In the genomic region with DNA sequence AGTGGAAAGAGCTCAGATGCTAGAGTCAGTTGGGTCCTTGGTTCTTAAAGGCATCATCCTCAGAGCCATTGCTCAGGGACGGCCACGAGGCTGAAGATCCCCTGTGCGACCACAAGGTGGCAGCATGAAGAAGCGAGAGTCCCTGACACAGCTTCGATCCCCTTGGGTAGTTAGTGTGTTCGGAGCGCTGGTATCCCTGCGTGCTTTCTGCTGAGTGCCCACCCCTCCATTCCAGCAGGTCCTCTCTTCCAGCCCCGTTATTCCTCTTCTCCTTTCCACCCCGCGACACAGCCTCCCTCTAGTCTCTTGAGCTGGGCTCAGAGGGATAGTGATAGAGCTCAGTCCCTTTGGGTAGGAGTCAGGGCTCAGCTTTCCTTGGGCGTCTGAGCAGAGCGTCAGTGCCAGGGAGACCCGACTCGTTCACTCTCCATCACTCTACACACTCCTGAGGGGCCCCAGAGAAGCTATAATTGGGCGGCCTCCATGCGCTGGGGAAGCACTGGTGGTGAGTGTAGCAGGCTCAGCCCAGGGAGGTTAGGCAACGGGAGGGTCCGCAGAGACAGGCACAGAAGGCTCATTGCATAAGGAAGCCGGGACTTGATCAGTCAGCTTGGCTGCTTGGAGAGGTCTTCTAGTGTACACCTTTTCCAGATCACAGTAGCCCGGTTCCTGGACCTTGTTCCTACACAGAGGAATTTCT, we compare ENCODE assay signal across 9 cellular contexts. TPM values are rescaled to one million over a fixed set of nuclear protein-coding genes. Genes with fewer than 3 reads are reported as not detected.
DNase-seq lines count a peak whose midpoint lies in the region; ATAC-seq and TF ChIP-seq lines count a peak whose summit lies in the region.
"Had no signal": no experiment of that assay in that cellular context is flagged by ENCODE, and none has a peak within 500 bp of the region (broad histone marks: within the 10 kb centered on the region; RNA-seq: fewer than 3 reads in every experiment).

A gene with protein sequence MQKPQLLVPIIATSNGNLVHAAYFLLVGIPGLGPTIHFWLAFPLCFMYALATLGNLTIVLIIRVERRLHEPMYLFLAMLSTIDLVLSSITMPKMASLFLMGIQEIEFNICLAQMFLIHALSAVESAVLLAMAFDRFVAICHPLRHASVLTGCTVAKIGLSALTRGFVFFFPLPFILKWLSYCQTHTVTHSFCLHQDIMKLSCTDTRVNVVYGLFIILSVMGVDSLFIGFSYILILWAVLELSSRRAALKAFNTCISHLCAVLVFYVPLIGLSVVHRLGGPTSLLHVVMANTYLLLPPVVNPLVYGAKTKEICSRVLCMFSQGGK (plus strand): TSS at position 516 of the 700 bp plus-strand sequence. CDS start 2,314 bp downstream, outside the sequence.

- H3K9me3 Mint-ChIP-seq in CD8-positive, alpha-beta T cell: no peaks in the 10 kb centered on the region
- no peaks in the 10 kb centered on the region for H3K9me3 Mint-ChIP-seq in activated CD4-positive, alpha-beta memory T cell treated with anti-CD3 and anti-CD28 coated beads for 36 hours
- no peaks in the 10 kb centered on the region for H3K9me3 Mint-ChIP-seq in effector memory CD8-positive, alpha-beta T cell
- peaks cover 5% of the 10 kb centered on the region for H3K9me3 Mint-ChIP-seq in mesothelial cell of epicardium
- H3K9me3 Mint-ChIP-seq: dendritic cell treated with granulocyte-macrophage colony-stimulating factor and Interleukin-4, amounts not matched to agents 40 ng/mL and 50 ng/mL, for 4 days had no signal

- DNase-seq in CD8-positive, alpha-beta T cell: peak; percentile 47 to 77 (median 62)
- DNase-seq in NCI-H526 treated with DMSO at 0.1 percent for 48 hours (lab: John Stamatoyannopoulos, UW) (peak; percentile 65), mesothelial cell of epicardium (ENCODE audit: low spot score in 2 of 2, unreplicated experiment in 2 of 2) (peak; percentile 58 to 84)
- peak; percentile 76 for DNase-seq in activated CD4-positive, alpha-beta memory T cell treated with anti-CD3 and anti-CD28 coated beads for 36 hours
- DNase-seq in effector memory CD8-positive, alpha-beta T cell: peak; percentile 63 to 72 (median 67)
- DNase-seq in stimulated activated CD8-positive, alpha-beta memory T cell treated with anti-CD3 and anti-CD28 coated beads, Interleukin-15, amount 100 ng/mL, for 48 hours (ENCODE audit: low read depth in 2 of 2): peak; percentile 28 to 36

- H3K27me3 Mint-ChIP-seq in CD8-positive, alpha-beta T cell (ENCODE audit: low read depth): peaks cover 12% of the 10 kb centered on the region
- peaks cover 2% of the 10 kb centered on the region for H3K27me3 Mint-ChIP-seq in activated CD4-positive, alpha-beta memory T cell treated with anti-CD3 and anti-CD28 coated beads for 36 hours
- H3K27me3 Mint-ChIP-seq in effector memory CD8-positive, alpha-beta T cell: peaks cover 11 to 23% of the 10 kb centered on the region in 2 donors
- peaks cover 5% of the 10 kb centered on the region for H3K27me3 Mint-ChIP-seq in mesothelial cell of epicardium (ENCODE audit: low read depth)

- ATAC-seq in CD8-positive, alpha-beta T cell: peak; percentile 91
- ATAC-seq in GM19438 (IDR thresholded peaks at IDR 0.05; ENCODE audit: low read depth, unreplicated experiment): peak; percentile 89
- ATAC-seq in HG03521 (IDR thresholded peaks at IDR 0.05; ENCODE audit: unreplicated experiment): peak; percentile 96
- ATAC-seq in effector memory CD8-positive, alpha-beta T cell (replicated peaks): peak; percentile 96

- no peaks in the 10 kb centered on the region for H3K36me3 ChIP-seq in CD8-positive, alpha-beta T cell (ENCODE audit: insufficient read depth, low read length)

- no peaks in the 10 kb centered on the region for H3K36me3 Mint-ChIP-seq in CD8-positive, alpha-beta T cell
- H3K36me3 Mint-ChIP-seq in activated CD4-positive, alpha-beta memory T cell treated with anti-CD3 and anti-CD28 coated beads for 36 hours: no peaks in the 10 kb centered on the region
- H3K36me3 Mint-ChIP-seq in effector memory CD8-positive, alpha-beta T cell (ENCODE audit: insufficient read depth): no peaks in the 10 kb centered on the region
- H3K36me3 Mint-ChIP-seq in mesothelial cell of epicardium: no peaks in the 10 kb centered on the region

- POLR2A ChIA-PET in CD8-positive, alpha-beta T cell (lab: Charles Lee): no interaction called here
- POLR2A ChIA-PET in activated CD4-positive, alpha-beta memory T cell treated with anti-CD3 and anti-CD28 coated beads for 36 hours (lab: Charles Lee): no interaction called here

- no peak within 1 kb of the TSS for H3K27ac ChIP-seq in CD8-positive, alpha-beta T cell (ENCODE audit: low read depth, low read length)

- no peaks in the 10 kb centered on the region for H3K27me3 ChIP-seq in CD8-positive, alpha-beta T cell (ENCODE audit: insufficient read depth, low read length)

- CTCF ChIA-PET in CD8-positive, alpha-beta T cell (lab: Charles Lee): interaction anchor here (0.6 to 2.7 kb wide), 16 partner anchors 9 to 1717 kb away, joined by 3 to 25 read pairs (median 4); a partner anchor contains a TSS
- CTCF ChIA-PET in activated CD4-positive, alpha-beta memory T cell treated with anti-CD3 and anti-CD28 coated beads for 36 hours (lab: Charles Lee): interaction anchor here (0.6 to 4.1 kb wide), 34 partner anchors 8 to 1254 kb away, joined by 3 to 38 read pairs (median 4); a partner anchor contains a TSS

- no peaks in the 10 kb centered on the region for H3K4me1 Mint-ChIP-seq in CD8-positive, alpha-beta T cell (ENCODE audit: low read depth)
- no peaks in the 10 kb centered on the region for H3K4me1 Mint-ChIP-seq in activated CD4-positive, alpha-beta memory T cell treated with anti-CD3 and anti-CD28 coated beads for 36 hours (ENCODE audit: low read depth)
- H3K4me1 Mint-ChIP-seq in effector memory CD8-positive, alpha-beta T cell (ENCODE audit: low read depth in 2 of 2): no peaks in the 10 kb centered on the region
- H3K4me1 Mint-ChIP-seq in mesothelial cell of epicardium: peaks cover 11% of the 10 kb centered on the region

- intact Hi-C loops in CD8-positive, alpha-beta T cell (cut with DNase I, micrococcal nuclease): loop anchor here (1.0 to 10.0 kb wide), 5 partner anchors 29 to 1716 kb away; a partner anchor contains a TSS
- intact Hi-C loops in activated CD4-positive, alpha-beta memory T cell treated with anti-CD3 and anti-CD28 coated beads for 36 hours (cut with micrococcal nuclease): loop anchor here (1.0 to 10.0 kb wide), 4 partner anchors 188 to 745 kb away; a partner anchor contains a TSS

- no peaks in the 10 kb centered on the region for H3K9me3 ChIP-seq in CD8-positive, alpha-beta T cell (ENCODE audit: low read length)

- no peaks in the 10 kb centered on the region for H3K4me1 ChIP-seq in CD8-positive, alpha-beta T cell (ENCODE audit: insufficient read depth, low read length)

- H3K27ac Mint-ChIP-seq in CD8-positive, alpha-beta T cell: no peak within 1 kb of the TSS
- no peak within 1 kb of the TSS for H3K27ac Mint-ChIP-seq in activated CD4-positive, alpha-beta memory T cell treated with anti-CD3 and anti-CD28 coated beads for 36 hours
- H3K27ac Mint-ChIP-seq in effector memory CD8-positive, alpha-beta T cell: no peak within 1 kb of the TSS
- H3K27ac Mint-ChIP-seq in mesothelial cell of epicardium: no peak within 1 kb of the TSS
- H3K27ac Mint-ChIP-seq: dendritic cell treated with granulocyte-macrophage colony-stimulating factor and Interleukin-4, amounts not matched to agents 40 ng/mL and 50 ng/mL, for 4 days had no signal

- H3K4me3 ChIP-seq in CD8-positive, alpha-beta T cell (ENCODE audit: low read depth, low read length): peak within 1 kb of the TSS; percentile 37

- no peak within 1 kb of the TSS for H3K4me3 Mint-ChIP-seq in CD8-positive, alpha-beta T cell
- H3K4me3 Mint-ChIP-seq in activated CD4-positive, alpha-beta memory T cell treated with anti-CD3 and anti-CD28 coated beads for 36 hours: no peak within 1 kb of the TSS
- H3K4me3 Mint-ChIP-seq in effector memory CD8-positive, alpha-beta T cell: no peak within 1 kb of the TSS
- H3K4me3 Mint-ChIP-seq in mesothelial cell of epicardium: no peak within 1 kb of the TSS
- H3K4me3 Mint-ChIP-seq: dendritic cell treated with granulocyte-macrophage colony-stimulating factor and Interleukin-4, amounts not matched to agents 40 ng/mL and 50 ng/mL, for 4 days had no signal

- TF ChIP-seq CTCF in CD8-positive, alpha-beta T cell (IDR thresholded peaks at IDR 0.05): peak; percentile 89
- peak; percentile 85 for TF ChIP-seq CTCF in mesothelial cell of epicardium (IDR thresholded peaks at IDR 0.05; ENCODE audit: unreplicated experiment)

RNA-seq across cellular contexts. Expression of the gene that starts here (rescaled TPM):
- total RNA-seq in CD8-positive, alpha-beta T cell: not detected
- not detected for total RNA-seq in activated CD4-positive, alpha-beta memory T cell treated with anti-CD3 and anti-CD28 coated beads for 36 hours
- not detected in 3 replicates for total RNA-seq in mesothelial cell of epicardium

Comparison
In these comparisons a context has a peak if more than half of its experiments do, and no peak if none do; other contexts are left out.
1. Peak in DNase-seq, ATAC-seq and H3K4me3 ChIP-seq in CD8-positive, alpha-beta T cell; RNA of the gene not detected or under 1 TPM.
2. Peak in DNase-seq in activated CD4-positive, alpha-beta memory T cell treated with anti-CD3 and anti-CD28 coated beads for 36 hours; RNA of the gene not detected or under 1 TPM.
3. Peak in DNase-seq in mesothelial cell of epicardium; RNA of the gene not detected or under 1 TPM.